ENCODE assay signal across 8 cellular contexts in genomic region chr3:36843065-36844051, GRCh38.
DNase-seq lines count a peak whose midpoint lies in the region; ATAC-seq, FAIRE-seq and TF ChIP-seq lines count a peak whose summit lies in the region.

No MANE protein-coding gene starts in this region.

- TF ChIP-seq CTCF in lower lobe of right lung (IDR thresholded peaks at IDR 0.05) (peak; percentile 40), tibial nerve (IDR thresholded peaks at IDR 0.05) (peak in 3 of 5 experiments; percentile 16 to 33 (median 27))

- H3K4me3 ChIP-seq in CD8-positive, alpha-beta memory T cell (ENCODE audit: low read length): no peak overlapping the region
- no peak overlapping the region for H3K4me3 ChIP-seq in lower lobe of right lung
- no peak overlapping the region for H3K4me3 ChIP-seq in tibial nerve

- H3K36me3 Mint-ChIP-seq in CD8-positive, alpha-beta memory T cell: peaks cover 31 to 97% (median 53%) of the 10 kb centered on the region in 3 donors
- H3K36me3 Mint-ChIP-seq in T-cell: peaks cover 87% of the 10 kb centered on the region

- no peak for TF ChIP-seq POLR2A in tibial nerve (IDR thresholded peaks at IDR 0.05)

- peaks cover 58% of the 10 kb centered on the region for H3K36me3 ChIP-seq in CD8-positive, alpha-beta memory T cell (ENCODE audit: insufficient read depth, low read length)
- H3K36me3 ChIP-seq in lower lobe of right lung (peaks cover 90% of the 10 kb centered on the region), tibial nerve (peaks cover 0 to 58% (median 5%) of the 10 kb centered on the region in 3 donors)

- intact Hi-C loops in lower lobe of right lung (cut with DNase I): no loop called here

- POLR2A ChIA-PET in CD8-positive, alpha-beta memory T cell (lab: Charles Lee): interaction anchor here (1.0 kb wide), 1 partner anchor 115 kb away, joined by 3 read pairs; no protein-coding TSS in a partner anchor
- POLR2A ChIA-PET in T-cell (lab: Charles Lee): no interaction called here

- peaks cover 0 to 3% (median 0%) of the 10 kb centered on the region in 5 donors for H3K9me3 Mint-ChIP-seq in CD8-positive, alpha-beta memory T cell
- no peaks in the 10 kb centered on the region for H3K9me3 Mint-ChIP-seq in T-cell

- WGBS in tibial nerve, 2 donors: 48 to 50% methylated on average over 4 of the region's 4 CpGs

- peak overlapping the region in 6 of 7 donors; percentile 23 to 64 (median 52) for H3K4me3 Mint-ChIP-seq in CD8-positive, alpha-beta memory T cell
- H3K4me3 Mint-ChIP-seq in T-cell: peak overlapping the region in 1 of 3 donors; percentile 43

- peaks cover 0 to 1% of the 10 kb centered on the region in 2 donors for H3K27me3 Mint-ChIP-seq in CD8-positive, alpha-beta memory T cell
- H3K27me3 Mint-ChIP-seq in T-cell: no peaks in the 10 kb centered on the region

- H3K4me1 Mint-ChIP-seq in CD8-positive, alpha-beta memory T cell: peaks cover 30 to 47% (median 43%) of the 10 kb centered on the region in 3 donors
- H3K4me1 Mint-ChIP-seq in T-cell: peaks cover 33 to 45% (median 38%) of the 10 kb centered on the region in 3 donors

- no peaks in the 10 kb centered on the region for H3K9me3 ChIP-seq in CD8-positive, alpha-beta memory T cell (ENCODE audit: low read length)
- H3K9me3 ChIP-seq in lower lobe of right lung: no peaks in the 10 kb centered on the region
- peaks cover 0 to 13% (median 0%) of the 10 kb centered on the region in 4 donors for H3K9me3 ChIP-seq in tibial nerve

- no peak for TF ChIP-seq EP300 in tibial nerve (IDR thresholded peaks at IDR 0.05)

- H3K27me3 ChIP-seq in CD8-positive, alpha-beta memory T cell (ENCODE audit: insufficient read depth, low read length, poor library complexity, severe bottlenecking): no peaks in the 10 kb centered on the region
- no peaks in the 10 kb centered on the region for H3K27me3 ChIP-seq in lower lobe of right lung (ENCODE audit: low read depth)
- H3K27me3 ChIP-seq in tibial nerve: no peaks in the 10 kb centered on the region

- peak; percentile 14 to 51 (median 35) for DNase-seq in CD8-positive, alpha-beta memory T cell
- peak; percentile 18 for DNase-seq in GM19239 (ENCODE audit: insufficient read length, low spot score)
- DNase-seq in T-cell: peak in 29 of 34 experiments; percentile 5 to 51 (median 32)
- DNase-seq in astrocyte of the hippocampus (ENCODE audit: low read depth, low spot score): peak; percentile 21
- DNase-seq in lower lobe of right lung: no peak
- no peak for DNase-seq in tibial nerve (ENCODE audit: low spot score in 2 of 2)

- peak; percentile 78 for FAIRE-seq in GM19239 (lab: Jason Lieb, UNC)

- H3K27ac Mint-ChIP-seq in CD8-positive, alpha-beta memory T cell: peak overlapping the region; percentile 54 to 90 (median 80)
- H3K27ac Mint-ChIP-seq in T-cell: peak overlapping the region; percentile 39 to 66

- H3K27ac ChIP-seq in CD8-positive, alpha-beta memory T cell (ENCODE audit: low read depth, low read length): no peak overlapping the region
- H3K27ac ChIP-seq in lower lobe of right lung: no peak overlapping the region
- no peak overlapping the region for H3K27ac ChIP-seq in tibial nerve

- CTCF ChIA-PET in CD8-positive, alpha-beta memory T cell (lab: Charles Lee): interaction anchor here (0.6 to 0.9 kb wide), 3 partner anchors 13 to 1584 kb away, joined by 3 to 4 read pairs (median 3); no protein-coding TSS in a partner anchor
- CTCF ChIA-PET in T-cell (lab: Charles Lee): interaction anchor here in 1 of 2 donors (1.5 kb wide), 1 partner anchor 115 kb away, joined by 3 read pairs; no protein-coding TSS in a partner anchor

- H3K4me1 ChIP-seq in CD8-positive, alpha-beta memory T cell (ENCODE audit: insufficient read depth, low read length): peaks cover 16% of the 10 kb centered on the region
- no peaks in the 10 kb centered on the region for H3K4me1 ChIP-seq in lower lobe of right lung
- H3K4me1 ChIP-seq in tibial nerve: peaks cover 0 to 21% (median 0%) of the 10 kb centered on the region in 4 donors

- ATAC-seq in HG03432 (IDR thresholded peaks at IDR 0.05; ENCODE audit: unreplicated experiment) (peak; percentile 83), T-cell (replicated peaks in 1 of 4) (peak; percentile 62 to 76 (median 70)), lower lobe of right lung (peak in 1 of 2 donors; percentile 58), HG03045 (IDR thresholded peaks at IDR 0.05; ENCODE audit: unreplicated experiment) (no peak)

Comparison
In these comparisons a context has a peak if more than half of its experiments do, and no peak if none do; other contexts are left out.
1. DNase-seq: peak in CD8-positive, alpha-beta memory T cell (5 of 5), GM19239 (single experiment), T-cell (29 of 34) and astrocyte of the hippocampus (single experiment); none in lower lobe of right lung (single experiment) and tibial nerve (0 of 2).